Comparison of ENCODE assay signal across 3 cellular contexts in the genomic region with DNA sequence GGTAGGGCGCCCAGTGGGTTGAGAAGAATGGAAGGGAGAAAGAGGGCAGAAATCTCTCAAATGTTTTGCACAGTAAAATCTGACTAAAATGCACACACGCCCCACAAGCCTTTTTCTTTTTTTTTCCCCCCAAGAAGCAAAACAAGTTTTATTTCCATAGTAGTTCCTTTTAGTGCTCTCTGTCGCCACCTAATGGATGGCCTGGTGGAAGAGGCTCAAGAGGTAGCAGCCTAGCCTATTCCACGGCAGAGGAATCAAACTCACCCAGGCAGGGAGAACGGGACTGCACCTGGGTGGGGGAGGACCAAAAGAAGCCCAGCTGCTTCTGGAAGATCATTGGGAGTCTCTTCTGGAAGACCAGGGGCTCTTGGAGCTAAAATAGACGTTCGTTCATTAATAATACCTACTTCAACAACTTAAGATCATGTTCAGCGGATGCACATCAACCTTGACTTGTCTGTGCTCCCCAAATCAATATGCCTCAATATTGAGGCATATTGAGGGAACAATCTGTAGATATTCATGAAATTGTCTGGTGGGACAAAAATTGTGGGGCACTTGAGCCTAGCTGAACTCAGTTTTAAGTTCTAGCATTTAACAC.
TF ChIP-seq lines count a peak whose summit lies in the region.

No MANE protein-coding gene starts in this region.

TF ChIP-seq in A549, 52 proteins besides CTCF, POLR2A, EP300 and RAD21:
- no peak for TF ChIP-seq KDM5A (IDR thresholded peaks at IDR 0.05)

TF ChIP-seq in GM12891, 5 proteins besides CTCF, POLR2A, EP300 and RAD21:
- TF ChIP-seq POU2F2 (IDR thresholded peaks at IDR 0.05; ENCODE audit: low read depth, low read length) (no peak), SPI1 (IDR thresholded peaks at IDR 0.05; ENCODE audit: low read depth, low read length) (no peak), PAX5 (IDR thresholded peaks at IDR 0.05; ENCODE audit: insufficient read depth, low read length, severe bottlenecking) (no peak), POLR2AphosphoS5 (IDR thresholded peaks at IDR 0.05; ENCODE audit: low read depth, low read length) (no peak), TAF1 (IDR thresholded peaks at IDR 0.05; ENCODE audit: low read depth, low read length) (no peak)
TF ChIP-seq in GM12891: peak in this region for 0.

TF ChIP-seq in H1, 55 proteins besides CTCF, POLR2A, EP300 and RAD21:
- no peak for TF ChIP-seq POU5F1 (IDR thresholded peaks at IDR 0.05; ENCODE audit: low read depth, low read length)
- TF ChIP-seq, protein P1, sequence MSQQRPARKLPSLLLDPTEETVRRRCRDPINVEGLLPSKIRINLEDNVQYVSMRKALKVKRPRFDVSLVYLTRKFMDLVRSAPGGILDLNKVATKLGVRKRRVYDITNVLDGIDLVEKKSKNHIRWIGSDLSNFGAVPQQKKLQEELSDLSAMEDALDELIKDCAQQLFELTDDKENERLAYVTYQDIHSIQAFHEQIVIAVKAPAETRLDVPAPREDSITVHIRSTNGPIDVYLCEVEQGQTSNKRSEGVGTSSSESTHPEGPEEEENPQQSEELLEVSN (IDR thresholded peaks at IDR 0.05), result no peak
- no peak for TF ChIP-seq CREB1 (IDR thresholded peaks at IDR 0.05)
- TF ChIP-seq FOSL1 (IDR thresholded peaks at IDR 0.05; ENCODE audit: insufficient read depth, low read depth, low read length), result no peak
- TF ChIP-seq SUZ12 (IDR thresholded peaks at IDR 0.05; ENCODE audit: low read length), result no peak
- no peak for TF ChIP-seq GABPA (IDR thresholded peaks at IDR 0.05; ENCODE audit: borderline replicate concordance, insufficient read depth, low read length)
- TF ChIP-seq YY1 (IDR thresholded peaks at IDR 0.05; ENCODE audit: low read depth, low read length), result no peak
